In genomic region chr19:611506-611869, GRCh38 we compare ENCODE assay signal across 8 cellular contexts. TPM values are rescaled to one million over a fixed set of nuclear protein-coding genes. Genes with fewer than 3 reads are reported as not detected.
DNase-seq lines count a peak whose midpoint lies in the region; ATAC-seq and TF ChIP-seq lines count a peak whose summit lies in the region.

No MANE protein-coding gene starts in this region.

- TF ChIP-seq CTCF in A673 (conservative IDR thresholded peaks at IDR 0.05; ENCODE audit: low read depth, low read length): no peak

- peak overlapping the region; percentile 3 for H3K4me2 ChIP-seq in mesenchymal stem cell (ENCODE audit: low read length, poor library complexity, severe bottlenecking)

- intact Hi-C loops in A673 (cut with micrococcal nuclease; ENCODE audit: unreplicated experiment): loop anchor here (2.0 kb wide), 1 partner anchor 21 kb away; the partner anchor contains the start of gene POLRMT

- peak overlapping the region; percentile 49 for H3K9ac ChIP-seq in mesenchymal stem cell (ENCODE audit: low read length)

- H3K27me3 ChIP-seq in A673 (replicated peaks; ENCODE audit: insufficient read depth, low read depth, low read length, poor library complexity) (no peaks in the 10 kb centered on the region), MG63 (no peaks in the 10 kb centered on the region), mesenchymal stem cell (ENCODE audit: control insufficient read depth in 1 of 2, insufficient read depth in 1 of 2, low read length in 2 of 2) (peaks cover 0 to 4% of the 10 kb centered on the region in 2 experiments)

- WGBS in mesenchymal stem cell: 61% methylated on average over 12 of the region's 12 CpGs

- H3K4ac ChIP-seq in mesenchymal stem cell (ENCODE audit: low read depth in 1 of 2, low read length in 2 of 2): peak overlapping the region in 1 of 2 experiments; percentile 13

- H3K79me1 ChIP-seq in mesenchymal stem cell (replicated peaks; ENCODE audit: low read length, poor library complexity, severe bottlenecking): peaks cover 1% of the 10 kb centered on the region

- CTCF ChIA-PET in A673 (lab: Charles Lee): interaction anchor here (0.7 kb wide), 1 partner anchor 12 kb away, joined by 3 read pairs; no protein-coding TSS in a partner anchor

- no peak overlapping the region for H2AFZ ChIP-seq in mesenchymal stem cell (ENCODE audit: low read depth, low read length)

- peak overlapping the region in 1 of 2 experiments; percentile 22 for H3K14ac ChIP-seq in mesenchymal stem cell (ENCODE audit: low read length in 2 of 2)

- peak overlapping the region in 1 of 2 experiments; percentile 29 for H2BK12ac ChIP-seq in mesenchymal stem cell (ENCODE audit: low read length in 2 of 2)

- H3K27ac ChIP-seq in A673 (ENCODE audit: low read depth, low read length, poor library complexity, severe bottlenecking) (peak overlapping the region; percentile 84), mesenchymal stem cell (ENCODE audit: low read length, poor library complexity, severe bottlenecking) (peak overlapping the region; percentile 82)

- peak overlapping the region; percentile 99 for H4K91ac ChIP-seq in mesenchymal stem cell (ENCODE audit: low read length)

- H3K4me1 ChIP-seq in A673 (ENCODE audit: insufficient read depth, low read length, poor library complexity, severe bottlenecking) (peaks cover 33% of the 10 kb centered on the region), mesenchymal stem cell (ENCODE audit: control insufficient read depth, insufficient read depth, low read depth, low read length) (peaks cover 41% of the 10 kb centered on the region)

- no TSS peak for BruUV-seq in A673 (replicated peaks; lab: Mats Ljungman, UMichigan)

- H4K8ac ChIP-seq in mesenchymal stem cell (ENCODE audit: low read length): peak overlapping the region; percentile 99

- no peak overlapping the region for H3K23ac ChIP-seq in mesenchymal stem cell (ENCODE audit: low read length in 2 of 2)

- H2BK5ac ChIP-seq in mesenchymal stem cell (ENCODE audit: low read depth, low read length, poor library complexity, severe bottlenecking): no peak overlapping the region

- H3K9me3 ChIP-seq in A673 (ENCODE audit: low read depth, low read length, poor library complexity, severe bottlenecking) (no peaks in the 10 kb centered on the region), MG63 (no peaks in the 10 kb centered on the region), mesenchymal stem cell (ENCODE audit: control insufficient read depth, low read length) (no peaks in the 10 kb centered on the region)

- DNase-seq in A673 (ENCODE audit: low spot score): peak; percentile 85
- peak; percentile 35 for DNase-seq in MG63
- DNase-seq in activated T-helper 9 cell treated with anti-CD3 and anti-CD28 coated beads, Interleukin-2, amount 50 U/mL, for 16 hours (ENCODE audit: low read depth): peak; percentile 68
- DNase-seq in mesenchymal stem cell: peak; percentile 79
- no peak for DNase-seq in NCI-H1694 treated with DMSO at 0.1 percent for 48 hours (lab: John Stamatoyannopoulos, UW)
- DNase-seq in KBM-7: no peak

- H2BK120ac ChIP-seq in mesenchymal stem cell (ENCODE audit: low read depth, low read length): peak overlapping the region; percentile 57

- ATAC-seq in HG02981 (IDR thresholded peaks at IDR 0.05; ENCODE audit: unreplicated experiment) (no peak), HG03565 (IDR thresholded peaks at IDR 0.05; ENCODE audit: unreplicated experiment) (no peak)

- POLR2A ChIA-PET in A673 (lab: Charles Lee; ENCODE audit: low non-redundant PET): no interaction called here

- no peak overlapping the region for H2AK5ac ChIP-seq in mesenchymal stem cell (ENCODE audit: low read length, severe bottlenecking)

- H3K36me3 ChIP-seq in A673 (ENCODE audit: insufficient read depth, low read length, poor library complexity, severe bottlenecking): peaks cover 17% of the 10 kb centered on the region
- H3K36me3 ChIP-seq in MG63: no peaks in the 10 kb centered on the region
- peaks cover 3 to 37% of the 10 kb centered on the region in 2 experiments for H3K36me3 ChIP-seq in mesenchymal stem cell (ENCODE audit: control insufficient read depth in 1 of 2, insufficient read depth in 2 of 2, low read depth in 1 of 2, low read length in 2 of 2)

- H3K4me3 ChIP-seq in A673 (ENCODE audit: low read depth, low read length, poor library complexity, severe bottlenecking) (no peak overlapping the region), MG63 (no peak overlapping the region), mesenchymal stem cell (ENCODE audit: insufficient read depth in 1 of 2, low read depth in 1 of 2, low read length in 2 of 2) (no peak overlapping the region)

- peak overlapping the region; percentile 10 to 35 for H3K18ac ChIP-seq in mesenchymal stem cell (ENCODE audit: low read depth in 1 of 2, low read length in 2 of 2)

- peak overlapping the region; percentile 82 for H2BK15ac ChIP-seq in mesenchymal stem cell (ENCODE audit: low read depth, poor library complexity, severe bottlenecking)

- in situ Hi-C loops in KBM-7 (cut with MboI; ENCODE audit: low pct_unique_long_range_greater_than_20kb, low sequenced_read_pairs): no loop called here

RNA-seq across cellular contexts. Expression of gene HCN2, which starts 21.8 kb away (rescaled TPM):
- 13.1 and 15.7 TPM in 2 replicates for total RNA-seq in A673 (2021)
- 0.46 TPM in 1 of 2 replicates, not detected in the other for total RNA-seq in MG63 (2014; rRNA removed; shearing (Covaris generic); ENCODE audit: low replicate concordance)
- polyA plus RNA-seq in mesenchymal stem cell (2013, experiment 1 of 2): 2.0 TPM
- polyA plus RNA-seq in mesenchymal stem cell (2013, experiment 2 of 2): 2.1 TPM

RNA-seq across cellular contexts. Expression of gene POLRMT, which starts 21.8 kb away (rescaled TPM):
- 100 and 107 TPM in 2 replicates for total RNA-seq in A673 (2021)
- 20.1 and 33.2 TPM in 2 replicates for total RNA-seq in MG63 (2014; rRNA removed; shearing (Covaris generic); ENCODE audit: low replicate concordance)
- polyA plus RNA-seq in mesenchymal stem cell (2013, experiment 1 of 2): 24.9 TPM
- polyA plus RNA-seq in mesenchymal stem cell (2013, experiment 2 of 2): 23.7 TPM

RNA-seq across cellular contexts. Expression of gene FGF22, which starts 28.2 kb away (rescaled TPM):
- 0.19 and 0.57 TPM in 2 replicates for total RNA-seq in A673 (2021)
- total RNA-seq in MG63 (2014; rRNA removed; shearing (Covaris generic); ENCODE audit: low replicate concordance): not detected in 2 replicates
- 0.04 TPM for polyA plus RNA-seq in mesenchymal stem cell (2013, experiment 1 of 2)
- 0.07 TPM for polyA plus RNA-seq in mesenchymal stem cell (2013, experiment 2 of 2)

RNA-seq across cellular contexts. Expression of gene BSG, which starts 39.1 kb away (rescaled TPM):
- total RNA-seq in A673 (2021): 865 TPM in 2 replicates
- total RNA-seq in MG63 (2014; rRNA removed; shearing (Covaris generic); ENCODE audit: low replicate concordance): 222 and 323 TPM in 2 replicates
- 617 TPM for polyA plus RNA-seq in mesenchymal stem cell (2013, experiment 1 of 2)
- polyA plus RNA-seq in mesenchymal stem cell (2013, experiment 2 of 2): 607 TPM

RNA-seq across cellular contexts. Expression of gene RNF126, which starts 51.5 kb away (rescaled TPM):
- total RNA-seq in A673 (2021): 90.2 and 93.3 TPM in 2 replicates
- total RNA-seq in MG63 (2014; rRNA removed; shearing (Covaris generic); ENCODE audit: low replicate concordance): 22.0 and 23.5 TPM in 2 replicates
- polyA plus RNA-seq in mesenchymal stem cell (2013, experiment 1 of 2): 41.9 TPM
- 43.6 TPM for polyA plus RNA-seq in mesenchymal stem cell (2013, experiment 2 of 2)

Comparison
In these comparisons a context has a peak if more than half of its experiments do, and no peak if none do; other contexts are left out.
1. DNase-seq: peak in A673 (single experiment), MG63 (single experiment), activated T-helper 9 cell treated with anti-CD3 and anti-CD28 coated beads, Interleukin-2, amount 50 U/mL, for 16 hours (single experiment) and mesenchymal stem cell (single experiment); none in NCI-H1694 treated with DMSO at 0.1 percent for 48 hours (single experiment) and KBM-7 (single experiment).